ENCODE assay signal across 25 cellular contexts in genomic region chr5:149614034-149614907, GRCh38. TPM values are rescaled to one million over a fixed set of nuclear protein-coding genes. Genes with fewer than 3 reads are reported as not detected.
DNase-seq lines count a peak whose midpoint lies in the region; TF ChIP-seq lines count a peak whose summit lies in the region.
"Had no signal": no experiment of that assay in that cellular context is flagged by ENCODE, and none has a peak within 500 bp of the region (broad histone marks: within the 10 kb centered on the region; RNA-seq: fewer than 3 reads in every experiment).

No MANE protein-coding gene starts in this region.

- CTCF ChIA-PET in activated CD4-positive, alpha-beta T cell treated with anti-CD3 and anti-CD28 coated beads, Interleukin-2, amount 10 ng/mL, durations not matched to agents 7 days and 5 days (lab: Charles Lee): interaction anchor here (0.7 kb wide), 1 partner anchor 9 kb away, joined by 4 read pairs; no protein-coding TSS in a partner anchor

- peaks cover 7% of the 10 kb centered on the region for H3K4me1 Mint-ChIP-seq in T-helper 2 cell treated with Interferon-gamma antibody and Interleukin-4, amounts not matched to agents 5 μg/mL and 100 μg/mL, for 36 hours (ENCODE audit: low read depth)
- H3K4me1 Mint-ChIP-seq in type B pancreatic cell (ENCODE audit: unreplicated experiment): peaks cover 7% of the 10 kb centered on the region
- H3K4me1 Mint-ChIP-seq in activated CD4-positive, alpha-beta T cell treated with anti-CD3 and anti-CD28 coated beads, Interleukin-2, amount 10 ng/mL, durations not matched to agents 7 days and 5 days: peaks cover 4% of the 10 kb centered on the region

- H3K27me3 Mint-ChIP-seq in T-helper 2 cell treated with Interferon-gamma antibody and Interleukin-4, amounts not matched to agents 5 μg/mL and 100 μg/mL, for 36 hours (ENCODE audit: low read depth): no peaks in the 10 kb centered on the region
- H3K27me3 Mint-ChIP-seq in type B pancreatic cell: no peaks in the 10 kb centered on the region
- no peaks in the 10 kb centered on the region for H3K27me3 Mint-ChIP-seq in activated CD4-positive, alpha-beta T cell treated with anti-CD3 and anti-CD28 coated beads, Interleukin-2, amount 10 ng/mL, durations not matched to agents 7 days and 5 days

- peak overlapping the region; percentile 75 for H3K27ac ChIP-seq in VCaP
- H3K27ac ChIP-seq: BLaER1 treated with 17β-estradiol and CSF1 and Interleukin-3, amounts not matched to agents 10 nM and 100 nM; KMS-11; SJSA1 had no signal

- no peaks in the 10 kb centered on the region for H3K36me3 Mint-ChIP-seq in T-helper 2 cell treated with Interferon-gamma antibody and Interleukin-4, amounts not matched to agents 5 μg/mL and 100 μg/mL, for 36 hours (ENCODE audit: low read depth)
- H3K36me3 Mint-ChIP-seq in type B pancreatic cell: peaks cover 8% of the 10 kb centered on the region
- no peaks in the 10 kb centered on the region for H3K36me3 Mint-ChIP-seq in activated CD4-positive, alpha-beta T cell treated with anti-CD3 and anti-CD28 coated beads, Interleukin-2, amount 10 ng/mL, durations not matched to agents 7 days and 5 days (ENCODE audit: low read depth)
- H3K36me3 Mint-ChIP-seq: CD8-positive, alpha-beta T cell had no signal

- DNase-seq in T-helper 2 cell treated with Interferon-gamma antibody and Interleukin-4, amounts not matched to agents 5 μg/mL and 100 μg/mL, for 36 hours (ENCODE audit: low spot score): no peak
- DNase-seq in T-helper 2 cell (no peak), cerebellum (ENCODE audit: low spot score) (peak; percentile 89), type B pancreatic cell (ENCODE audit: extremely low spot score, unreplicated experiment) (no peak), pons (ENCODE audit: low spot score) (no peak), GM19240 (ENCODE audit: insufficient read length, low spot score) (no peak)
- no peak for DNase-seq in activated CD4-positive, alpha-beta T cell treated with anti-CD3 and anti-CD28 coated beads, Interleukin-2, amount 10 ng/mL, durations not matched to agents 7 days and 5 days
- DNase-seq: 8988T; CD8-positive, alpha-beta T cell; DMS153; GDM1; H7; HFFc6; MG63; NCI-H1417; NCI-H1694 treated with DMSO at 0.1 percent for 48 hours; NCI-H2081 treated with DMSO at 0.1 percent for 48 hours; NCI-H2171 treated with DMSO at 0.1 percent for 48 hours; NCI-H524 treated with DMSO at 0.1 percent for 48 hours; NCI-H82; SW 1271 had no signal

- no peak for TF ChIP-seq CTCF in VCaP (conservative IDR thresholded peaks at IDR 0.05)
- TF ChIP-seq CTCF in type B pancreatic cell (conservative IDR thresholded peaks at IDR 0.05): no peak

- H3K4me3 Mint-ChIP-seq in T-helper 2 cell treated with Interferon-gamma antibody and Interleukin-4, amounts not matched to agents 5 μg/mL and 100 μg/mL, for 36 hours: no peak overlapping the region
- H3K4me3 Mint-ChIP-seq in type B pancreatic cell: peak overlapping the region; percentile 63
- H3K4me3 Mint-ChIP-seq in activated CD4-positive, alpha-beta T cell treated with anti-CD3 and anti-CD28 coated beads, Interleukin-2, amount 10 ng/mL, durations not matched to agents 7 days and 5 days: no peak overlapping the region
- H3K4me3 Mint-ChIP-seq: CD8-positive, alpha-beta T cell; HFFc6 had no signal

- POLR2A ChIA-PET in activated CD4-positive, alpha-beta T cell treated with anti-CD3 and anti-CD28 coated beads, Interleukin-2, amount 10 ng/mL, durations not matched to agents 7 days and 5 days (lab: Charles Lee): no interaction called here

- peaks cover 1% of the 10 kb centered on the region for H3K9me3 Mint-ChIP-seq in T-helper 2 cell treated with Interferon-gamma antibody and Interleukin-4, amounts not matched to agents 5 μg/mL and 100 μg/mL, for 36 hours
- peaks cover 1% of the 10 kb centered on the region for H3K9me3 Mint-ChIP-seq in type B pancreatic cell
- H3K9me3 Mint-ChIP-seq in activated CD4-positive, alpha-beta T cell treated with anti-CD3 and anti-CD28 coated beads, Interleukin-2, amount 10 ng/mL, durations not matched to agents 7 days and 5 days: peaks cover 2% of the 10 kb centered on the region
- H3K9me3 Mint-ChIP-seq: CD8-positive, alpha-beta T cell had no signal

- peak overlapping the region; percentile 13 for H3K27ac Mint-ChIP-seq in T-helper 2 cell treated with Interferon-gamma antibody and Interleukin-4, amounts not matched to agents 5 μg/mL and 100 μg/mL, for 36 hours
- peak overlapping the region; percentile 88 for H3K27ac Mint-ChIP-seq in type B pancreatic cell
- no peak overlapping the region for H3K27ac Mint-ChIP-seq in activated CD4-positive, alpha-beta T cell treated with anti-CD3 and anti-CD28 coated beads, Interleukin-2, amount 10 ng/mL, durations not matched to agents 7 days and 5 days
- H3K27ac Mint-ChIP-seq: CD8-positive, alpha-beta T cell; HFFc6 had no signal

RNA-seq across cellular contexts. Expression of gene ARHGEF37, which starts 33.0 kb away (rescaled TPM):
- total RNA-seq in cerebellum (4.6 TPM), type B pancreatic cell (ENCODE audit: low replicate concordance) (7.1 and 16.8 TPM in 2 replicates)
- under 1 TPM; 0.37 to 0.52 TPM for total RNA-seq in activated CD4-positive, alpha-beta T cell treated with anti-CD3 and anti-CD28 coated beads, Interleukin-2, amount 10 ng/mL, durations not matched to agents 7 days and 5 days
- total RNA-seq: CD8-positive, alpha-beta T cell had no signal
